In genomic region chr12:52054838-52055741, GRCh38 we compare ENCODE assay signal across 21 cellular contexts. TPM values are rescaled to one million over a fixed set of nuclear protein-coding genes. Genes with fewer than 3 reads are reported as not detected.
DNase-seq lines count a peak whose midpoint lies in the region; ATAC-seq and TF ChIP-seq lines count a peak whose summit lies in the region.
"Had no signal": no experiment of that assay in that cellular context is flagged by ENCODE, and none has a peak within 500 bp of the region (broad histone marks: within the 10 kb centered on the region; RNA-seq: fewer than 3 reads in every experiment).

No MANE protein-coding gene starts in this region.

- DNase-seq in activated T-cell treated with anti-CD3 and anti-CD28 coated beads, Interleukin-2, amount 50 U/mL, for 1 hour, result peak; percentile 62
- DNase-seq in activated T-cell treated with anti-CD3 and anti-CD28 coated beads, Interleukin-2, amount 50 U/mL, for 72 hours, result no peak
- DNase-seq in T-helper 17 cell (no peak), stomach (peak; percentile 35), OCI-M1 (lab: John Stamatoyannopoulos, UW) (no peak), NCI-H2029 (lab: John Stamatoyannopoulos, UW) (no peak)
- DNase-seq in central memory CD4-positive, alpha-beta T cell, result no peak
- DNase-seq: ACHN; activated CD4-positive, CD25-positive, alpha-beta regulatory T cell; CD4-positive, CD25-positive, alpha-beta regulatory T cell; mammary epithelial cell; naive thymus-derived CD4-positive, alpha-beta T cell; NCI-H1417 treated with DMSO at 0.1 percent for 48 hours; NCI-H748 treated with DMSO at 0.1 percent for 48 hours; PC-9; stimulated activated CD8-positive, alpha-beta memory T cell treated with anti-CD3 and anti-CD28 coated beads, Interleukin-4, amount 100 ng/mL, for 48 hours had no signal

- ATAC-seq in activated T-cell treated with anti-CD3 and anti-CD28 coated beads, Interleukin-2, amount 50 U/mL, for 72 hours (replicated peaks in 1 of 2), result no peak
- ATAC-seq in T-helper 17 cell, result no peak
- ATAC-seq in gastroesophageal sphincter, result no peak
- ATAC-seq: esophagus mucosa; naive thymus-derived CD4-positive, alpha-beta T cell had no signal

- TF ChIP-seq CTCF in gastroesophageal sphincter (IDR thresholded peaks at IDR 0.05) (no peak), stomach (IDR thresholded peaks at IDR 0.05) (no peak)

- peaks cover 13 to 15% of the 10 kb centered on the region in 2 donors for H3K36me3 Mint-ChIP-seq in activated T-cell treated with anti-CD3 and anti-CD28 coated beads, Interleukin-2, amount 50 U/mL, for 72 hours (ENCODE audit: insufficient read depth in 2 of 2)
- H3K36me3 Mint-ChIP-seq in T-helper 17 cell (ENCODE audit: low read depth), result no peaks in the 10 kb centered on the region
- H3K36me3 Mint-ChIP-seq: CD4-positive, CD25-positive, alpha-beta regulatory T cell; naive thymus-derived CD4-positive, alpha-beta T cell had no signal

- H3K27me3 ChIP-seq in gastroesophageal sphincter (no peaks in the 10 kb centered on the region), stomach (no peaks in the 10 kb centered on the region)

- no peaks in the 10 kb centered on the region for H3K9me3 Mint-ChIP-seq in activated T-cell treated with anti-CD3 and anti-CD28 coated beads, Interleukin-2, amount 50 U/mL, for 72 hours
- H3K9me3 Mint-ChIP-seq: CD4-positive, CD25-positive, alpha-beta regulatory T cell; naive thymus-derived CD4-positive, alpha-beta T cell had no signal

- H3K27me3 Mint-ChIP-seq in activated T-cell treated with anti-CD3 and anti-CD28 coated beads, Interleukin-2, amount 50 U/mL, for 72 hours (ENCODE audit: low read depth), result no peaks in the 10 kb centered on the region
- no peaks in the 10 kb centered on the region for H3K27me3 Mint-ChIP-seq in T-helper 17 cell
- H3K27me3 Mint-ChIP-seq: naive thymus-derived CD4-positive, alpha-beta T cell had no signal

- WGBS in gastroesophageal sphincter (ENCODE audit: low coverage in 1 of 2), 2 donors, result 80 to 100% methylated on average over 1 of the region's 21 CpGs
- 87 to 94% (median 91%) methylated on average over 17 to 21 of the region's 21 CpGs for WGBS in stomach, 5 donors

- H3K4me1 ChIP-seq in gastroesophageal sphincter, result peaks cover 0 to 91% (median 9%) of the 10 kb centered on the region in 3 donors
- H3K4me1 ChIP-seq in stomach, result peaks cover 26 to 66% (median 39%) of the 10 kb centered on the region in 4 donors

- H3K36me3 ChIP-seq in gastroesophageal sphincter (peaks cover 0 to 63% of the 10 kb centered on the region in 2 donors), stomach (peaks cover 38 to 60% (median 57%) of the 10 kb centered on the region in 4 donors)

- H3K4me1 Mint-ChIP-seq in activated T-cell treated with anti-CD3 and anti-CD28 coated beads, Interleukin-2, amount 50 U/mL, for 72 hours (ENCODE audit: low read depth), result peaks cover 32% of the 10 kb centered on the region
- H3K4me1 Mint-ChIP-seq in T-helper 17 cell, result peaks cover 16% of the 10 kb centered on the region

- TF ChIP-seq POLR2A in gastroesophageal sphincter (IDR thresholded peaks at IDR 0.05) (peak in 1 of 2 donors; percentile 9), stomach (IDR thresholded peaks at IDR 0.05) (peak in 1 of 4 donors; percentile 6)

- TF ChIP-seq EP300 in gastroesophageal sphincter (IDR thresholded peaks at IDR 0.05) (no peak), stomach (IDR thresholded peaks at IDR 0.05) (no peak)

- H3K4me3 ChIP-seq in gastroesophageal sphincter, result peak overlapping the region in 1 of 2 donors; percentile 70
- peak overlapping the region; percentile 3 to 80 (median 61) for H3K4me3 ChIP-seq in stomach
- H3K4me3 ChIP-seq: PC-9, SK-N-MC, smooth muscle cell, thoracic aorta had no signal

- no peak overlapping the region for H3K27ac Mint-ChIP-seq in activated T-cell treated with anti-CD3 and anti-CD28 coated beads, Interleukin-2, amount 50 U/mL, for 72 hours
- H3K27ac Mint-ChIP-seq in T-helper 17 cell, result peak overlapping the region; percentile 39

- peak overlapping the region; percentile 11 to 100 (median 97) for H3K27ac ChIP-seq in gastroesophageal sphincter
- peak overlapping the region in 3 of 5 donors; percentile 89 to 100 (median 98) for H3K27ac ChIP-seq in stomach
- H3K27ac ChIP-seq: PC-9, SK-N-MC, thoracic aorta had no signal

- H3K9me3 ChIP-seq in T-helper 17 cell (ENCODE audit: control insufficient read depth, low read length, poor library complexity, severe bottlenecking) (no peaks in the 10 kb centered on the region), gastroesophageal sphincter (no peaks in the 10 kb centered on the region), stomach (no peaks in the 10 kb centered on the region)
- H3K9me3 ChIP-seq: thoracic aorta had no signal

- H3K4me3 Mint-ChIP-seq in activated T-cell treated with anti-CD3 and anti-CD28 coated beads, Interleukin-2, amount 50 U/mL, for 72 hours, result peak overlapping the region in 1 of 2 donors; percentile 98
- no peak overlapping the region for H3K4me3 Mint-ChIP-seq in T-helper 17 cell
- H3K4me3 Mint-ChIP-seq: CD4-positive, CD25-positive, alpha-beta regulatory T cell; naive thymus-derived CD4-positive, alpha-beta T cell had no signal

- intact Hi-C loops in stomach (cut with DNase I; ENCODE audit: low total_unique reads), result no loop called here

RNA-seq across cellular contexts. Expression of gene NR4A1, which starts 3.8 kb away (rescaled TPM):
- total RNA-seq in activated T-cell treated with anti-CD3 and anti-CD28 coated beads, Interleukin-2, amount 50 U/mL, for 72 hours, result 100 to 1,000 TPM; 113 to 136 TPM
- 100 to 1,000 TPM in 1 of 2 donors, 10 to 100 TPM in 1; 79.2 to 133 TPM for total RNA-seq in T-helper 17 cell
- 10 to 100 TPM; 29.9 to 67.2 (median 35.2) TPM for total RNA-seq in gastroesophageal sphincter
- total RNA-seq in stomach, result 100 to 1,000 TPM in 3 of 5 donors, 10 to 100 TPM in 2; 29.4 to 384 (median 230) TPM
- polyA plus RNA-seq in stomach, result 10 to 100 TPM; 41.3 to 65.5 (median 55.0) TPM

RNA-seq across cellular contexts. Expression of gene ATG101, which starts 14.7 kb away (rescaled TPM):
- total RNA-seq in activated T-cell treated with anti-CD3 and anti-CD28 coated beads, Interleukin-2, amount 50 U/mL, for 72 hours, result 10 to 100 TPM; 52.6 to 53.4 TPM
- total RNA-seq in T-helper 17 cell (10 to 100 TPM; 22.0 to 30.2 TPM), gastroesophageal sphincter (10 to 100 TPM; 36.7 to 60.2 (median 52.6) TPM), stomach (100 to 1,000 TPM in 1 of 5 donors, 10 to 100 TPM in 3, 1 to 10 TPM in 1; 7.6 to 105 (median 36.5) TPM)
- polyA plus RNA-seq in stomach, result 10 to 100 TPM; 36.8 to 80.3 (median 67.1) TPM

RNA-seq across cellular contexts. Expression of gene SMIM41, which starts 24.4 kb away (rescaled TPM):
- total RNA-seq in activated T-cell treated with anti-CD3 and anti-CD28 coated beads, Interleukin-2, amount 50 U/mL, for 72 hours, result not detected
- not detected for total RNA-seq in T-helper 17 cell
- 10 to 100 TPM in 1 of 4 donors, 1 to 10 TPM in 3; 4.0 to 12.8 (median 4.6) TPM for total RNA-seq in gastroesophageal sphincter
- 10 to 100 TPM in 1 of 5 donors, 1 to 10 TPM in 3, not detected in 1; 1.1 to 21.6 (median 6.8) TPM for total RNA-seq in stomach
- 10 to 100 TPM in 1 of 3 donors, 1 to 10 TPM in 2; 1.5 to 11.8 (median 6.5) TPM for polyA plus RNA-seq in stomach
- total RNA-seq: esophagus mucosa, PC-9, smooth muscle cell had no signal
- polyA plus RNA-seq: CD4-positive, CD25-positive, alpha-beta regulatory T cell; mammary epithelial cell; naive thymus-derived CD4-positive, alpha-beta T cell; smooth muscle cell had no signal

RNA-seq across cellular contexts. Expression of gene TAMALIN, which starts 48.3 kb away (rescaled TPM):
- 10 to 100 TPM; 10.0 to 11.1 TPM for total RNA-seq in activated T-cell treated with anti-CD3 and anti-CD28 coated beads, Interleukin-2, amount 50 U/mL, for 72 hours
- total RNA-seq in T-helper 17 cell (100 to 1,000 TPM; 491 to 562 TPM), gastroesophageal sphincter (10 to 100 TPM; 11.8 to 18.0 (median 16.1) TPM), stomach (10 to 100 TPM in 2 of 5 donors, 1 to 10 TPM in 2, not detected in 1; 2.7 to 61.3 (median 16.6) TPM)
- polyA plus RNA-seq in stomach, result 10 to 100 TPM in 2 of 3 donors, 1 to 10 TPM in 1; 6.4 to 17.0 (median 16.3) TPM
- total RNA-seq: PC-9 had no signal

Comparison
In these comparisons a context has a peak if more than half of its experiments do, and no peak if none do; other contexts are left out.
1. DNase-seq: peak in activated T-cell treated with anti-CD3 and anti-CD28 coated beads, Interleukin-2, amount 50 U/mL, for 1 hour (single experiment) and stomach (single experiment); none in activated T-cell treated with anti-CD3 and anti-CD28 coated beads, Interleukin-2, amount 50 U/mL, for 72 hours (0 of 2), T-helper 17 cell (0 of 3), OCI-M1 (single experiment), NCI-H2029 (single experiment) and central memory CD4-positive, alpha-beta T cell (single experiment).